In the genomic region with DNA sequence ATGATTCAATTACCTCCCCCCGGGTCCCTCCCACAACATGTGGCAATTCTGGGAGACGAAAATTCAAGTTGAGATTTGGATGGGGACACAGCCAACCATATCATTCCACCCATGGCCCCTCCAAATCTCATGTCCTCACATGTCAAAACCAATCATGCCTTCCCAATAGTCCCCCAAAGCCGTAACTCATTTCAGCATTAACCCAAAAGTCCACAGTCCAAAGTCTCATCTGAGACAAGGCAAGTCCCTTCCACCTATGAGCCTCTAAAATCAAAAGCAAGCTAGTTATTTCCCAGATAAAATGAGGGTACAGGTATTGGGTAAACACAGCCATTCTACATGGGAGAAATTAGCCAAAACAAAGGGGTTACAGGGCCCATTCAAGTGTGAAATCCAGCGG, we compare ENCODE assay signal across 2 cellular contexts.
TF ChIP-seq lines count a peak whose summit lies in the region.

No MANE protein-coding gene starts in this region.

TF ChIP-seq in K562, 482 proteins besides CTCF, POLR2A, EP300 and RAD21:
- TF ChIP-seq, protein P1, sequence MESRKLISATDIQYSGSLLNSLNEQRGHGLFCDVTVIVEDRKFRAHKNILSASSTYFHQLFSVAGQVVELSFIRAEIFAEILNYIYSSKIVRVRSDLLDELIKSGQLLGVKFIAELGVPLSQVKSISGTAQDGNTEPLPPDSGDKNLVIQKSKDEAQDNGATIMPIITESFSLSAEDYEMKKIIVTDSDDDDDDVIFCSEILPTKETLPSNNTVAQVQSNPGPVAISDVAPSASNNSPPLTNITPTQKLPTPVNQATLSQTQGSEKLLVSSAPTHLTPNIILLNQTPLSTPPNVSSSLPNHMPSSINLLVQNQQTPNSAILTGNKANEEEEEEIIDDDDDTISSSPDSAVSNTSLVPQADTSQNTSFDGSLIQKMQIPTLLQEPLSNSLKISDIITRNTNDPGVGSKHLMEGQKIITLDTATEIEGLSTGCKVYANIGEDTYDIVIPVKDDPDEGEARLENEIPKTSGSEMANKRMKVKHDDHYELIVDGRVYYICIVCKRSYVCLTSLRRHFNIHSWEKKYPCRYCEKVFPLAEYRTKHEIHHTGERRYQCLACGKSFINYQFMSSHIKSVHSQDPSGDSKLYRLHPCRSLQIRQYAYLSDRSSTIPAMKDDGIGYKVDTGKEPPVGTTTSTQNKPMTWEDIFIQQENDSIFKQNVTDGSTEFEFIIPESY (CRISPR knock-in tag; IDR thresholded peaks at IDR 0.05) = peak; percentile 82
TF ChIP-seq in K562: peak in this region for 1; not testable (repeated sequence) for 481.

TF ChIP-seq in liver, 16 proteins besides CTCF, POLR2A, EP300 and RAD21:
- peak; percentile 17 for TF ChIP-seq HNF4G (IDR thresholded peaks at IDR 0.05)
- TF ChIP-seq HNF4A (conservative IDR thresholded peaks at IDR 0.05) = peak; percentile 52 to 81
